ENCODE assay signal across 1 cellular context in the genomic region with DNA sequence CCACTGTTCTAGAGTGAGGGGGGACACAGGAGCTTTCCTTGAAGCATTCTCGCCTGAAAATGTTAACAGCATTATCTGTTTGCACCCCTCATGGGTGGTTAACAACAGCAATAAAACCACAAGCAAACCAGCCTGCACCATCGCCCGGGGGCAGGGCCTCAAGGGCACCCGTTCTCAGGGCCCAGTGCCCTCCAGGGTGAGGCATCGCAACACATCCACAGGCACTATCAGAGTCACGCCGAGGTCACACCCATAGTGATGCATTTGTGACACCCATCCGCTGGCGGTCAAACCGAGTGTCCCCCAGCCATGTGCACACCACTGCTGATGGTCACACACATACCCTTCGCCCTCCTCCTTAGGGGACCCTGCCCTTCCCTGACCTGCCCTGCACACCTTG.
TF ChIP-seq lines count a peak whose summit lies in the region.

No MANE protein-coding gene starts in this region.

TF ChIP-seq in SK-N-SH, 30 proteins besides CTCF, POLR2A, EP300 and RAD21 (continued from another document):
- TF ChIP-seq, protein P1, sequence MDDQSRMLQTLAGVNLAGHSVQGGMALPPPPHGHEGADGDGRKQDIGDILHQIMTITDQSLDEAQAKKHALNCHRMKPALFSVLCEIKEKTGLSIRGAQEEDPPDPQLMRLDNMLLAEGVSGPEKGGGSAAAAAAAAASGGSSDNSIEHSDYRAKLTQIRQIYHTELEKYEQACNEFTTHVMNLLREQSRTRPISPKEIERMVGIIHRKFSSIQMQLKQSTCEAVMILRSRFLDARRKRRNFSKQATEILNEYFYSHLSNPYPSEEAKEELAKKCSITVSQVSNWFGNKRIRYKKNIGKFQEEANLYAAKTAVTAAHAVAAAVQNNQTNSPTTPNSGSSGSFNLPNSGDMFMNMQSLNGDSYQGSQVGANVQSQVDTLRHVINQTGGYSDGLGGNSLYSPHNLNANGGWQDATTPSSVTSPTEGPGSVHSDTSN (IDR thresholded peaks at IDR 0.05) = no peak
- TF ChIP-seq FOXM1 (IDR thresholded peaks at IDR 0.05; ENCODE audit: low read depth) (no peak), TEAD4 (IDR thresholded peaks at IDR 0.05; ENCODE audit: borderline replicate concordance, insufficient read depth) (no peak), EZH2phosphoT487 (IDR thresholded peaks at IDR 0.05; ENCODE audit: borderline replicate concordance, low read depth) (no peak), NFIC (IDR thresholded peaks at IDR 0.05; ENCODE audit: borderline replicate concordance) (no peak), MEF2A (IDR thresholded peaks at IDR 0.05; ENCODE audit: borderline replicate concordance, low read depth) (no peak)
